In the genomic region with DNA sequence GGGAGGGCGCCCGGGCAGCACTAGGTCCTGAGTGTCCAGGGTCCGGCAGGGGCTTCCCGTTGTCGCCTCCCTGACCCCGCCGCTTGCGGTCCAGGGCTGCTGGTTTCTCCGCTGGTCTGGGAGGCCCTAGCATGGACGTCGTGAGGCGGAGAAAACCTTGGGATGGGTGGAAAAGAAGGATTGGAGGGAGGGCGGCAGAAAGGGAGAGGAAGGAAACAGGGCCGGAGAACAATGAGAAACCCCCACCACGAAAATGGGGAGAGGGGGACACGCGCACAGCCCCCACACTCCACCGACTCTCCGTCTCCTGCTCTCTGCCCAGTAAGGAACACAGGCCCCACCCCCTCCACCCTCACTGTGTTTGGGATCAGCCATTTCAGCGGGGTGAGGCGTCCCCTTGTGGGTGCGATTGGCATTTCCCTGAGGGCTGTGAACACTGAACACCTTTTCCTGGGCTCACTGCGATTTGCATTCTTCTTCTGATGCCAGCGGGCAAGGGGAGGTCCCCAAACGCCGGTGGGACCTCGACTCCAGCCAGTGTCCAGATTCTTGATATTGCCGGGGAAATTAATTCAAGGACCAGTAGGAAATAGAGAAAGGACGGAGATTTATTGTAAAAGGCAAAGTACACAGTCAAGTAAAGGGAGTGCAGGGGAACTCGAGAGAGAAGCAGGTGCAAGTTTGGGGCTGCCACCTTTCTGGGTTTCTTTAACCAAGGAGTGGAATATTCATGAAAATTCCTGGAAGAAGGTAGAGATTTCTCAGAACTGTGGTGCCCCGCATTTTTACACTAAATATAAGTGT, we compare ENCODE assay signal across 1 cellular context.
TF ChIP-seq lines count a peak whose summit lies in the region.

No MANE protein-coding gene starts in this region.

TF ChIP-seq in K562, 482 proteins besides CTCF, POLR2A, EP300 and RAD21 (continues in another document):
- TF ChIP-seq, protein P1, sequence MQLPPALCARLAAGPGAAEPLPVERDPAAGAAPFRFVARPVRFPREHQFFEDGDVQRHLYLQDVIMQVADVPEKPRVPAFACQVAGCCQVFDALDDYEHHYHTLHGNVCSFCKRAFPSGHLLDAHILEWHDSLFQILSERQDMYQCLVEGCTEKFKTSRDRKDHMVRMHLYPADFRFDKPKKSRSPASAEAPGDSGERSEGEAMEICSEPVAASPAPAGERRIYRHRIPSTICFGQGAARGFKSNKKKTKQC (CRISPR knock-in tag; IDR thresholded peaks at IDR 0.05), result peak; percentile 39; the same call in 1 of the 2 replicates
- TF ChIP-seq FOXK2 (conservative IDR thresholded peaks at IDR 0.05 in 1 of 2, IDR thresholded peaks at IDR 0.05 in 1 of 2; ENCODE audit: low read depth in 2 of 2), result peak in 1 of 2 experiments; percentile 14; a peak in 1 of 4 replicates
- no peak for TF ChIP-seq NONO (IDR thresholded peaks at IDR 0.05; ENCODE audit: low read depth in 2 of 2, low read length in 1 of 2)
- 0 out of 4 replicates have a peak, but pooled peaks of 1 of the 2 experiments have one; percentile 52 for TF ChIP-seq KDM4B (IDR thresholded peaks at IDR 0.05; ENCODE audit: borderline replicate concordance in 2 of 2, low read depth in 1 of 2)
- TF ChIP-seq, protein P2, sequence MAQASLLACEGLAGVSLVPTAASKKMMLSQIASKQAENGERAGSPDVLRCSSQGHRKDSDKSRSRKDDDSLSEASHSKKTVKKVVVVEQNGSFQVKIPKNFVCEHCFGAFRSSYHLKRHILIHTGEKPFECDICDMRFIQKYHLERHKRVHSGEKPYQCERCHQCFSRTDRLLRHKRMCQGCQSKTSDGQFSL (CRISPR knock-in tag; IDR thresholded peaks at IDR 0.05), result 0 out of 2 replicates have a peak, but pooled peaks have one; percentile 16
- TF ChIP-seq, protein P2 (tag; IDR thresholded peaks at IDR 0.05), result no peak
- TF ChIP-seq CREM (IDR thresholded peaks at IDR 0.05; ENCODE audit: low read depth), result peak; percentile 55
- no peak for TF ChIP-seq ZNF324 (CRISPR knock-in tag; IDR thresholded peaks at IDR 0.05)
- no peak for TF ChIP-seq ZNF274 (IDR thresholded peaks at IDR 0.05; ENCODE audit: borderline replicate concordance, low read depth, low read length)
- TF ChIP-seq MCM7 (IDR thresholded peaks at IDR 0.05), result no peak
- TF ChIP-seq ZNF24 (IDR thresholded peaks at IDR 0.05), result peak; percentile 49; the same call in 1 of the 2 replicates
- TF ChIP-seq, protein P3, sequence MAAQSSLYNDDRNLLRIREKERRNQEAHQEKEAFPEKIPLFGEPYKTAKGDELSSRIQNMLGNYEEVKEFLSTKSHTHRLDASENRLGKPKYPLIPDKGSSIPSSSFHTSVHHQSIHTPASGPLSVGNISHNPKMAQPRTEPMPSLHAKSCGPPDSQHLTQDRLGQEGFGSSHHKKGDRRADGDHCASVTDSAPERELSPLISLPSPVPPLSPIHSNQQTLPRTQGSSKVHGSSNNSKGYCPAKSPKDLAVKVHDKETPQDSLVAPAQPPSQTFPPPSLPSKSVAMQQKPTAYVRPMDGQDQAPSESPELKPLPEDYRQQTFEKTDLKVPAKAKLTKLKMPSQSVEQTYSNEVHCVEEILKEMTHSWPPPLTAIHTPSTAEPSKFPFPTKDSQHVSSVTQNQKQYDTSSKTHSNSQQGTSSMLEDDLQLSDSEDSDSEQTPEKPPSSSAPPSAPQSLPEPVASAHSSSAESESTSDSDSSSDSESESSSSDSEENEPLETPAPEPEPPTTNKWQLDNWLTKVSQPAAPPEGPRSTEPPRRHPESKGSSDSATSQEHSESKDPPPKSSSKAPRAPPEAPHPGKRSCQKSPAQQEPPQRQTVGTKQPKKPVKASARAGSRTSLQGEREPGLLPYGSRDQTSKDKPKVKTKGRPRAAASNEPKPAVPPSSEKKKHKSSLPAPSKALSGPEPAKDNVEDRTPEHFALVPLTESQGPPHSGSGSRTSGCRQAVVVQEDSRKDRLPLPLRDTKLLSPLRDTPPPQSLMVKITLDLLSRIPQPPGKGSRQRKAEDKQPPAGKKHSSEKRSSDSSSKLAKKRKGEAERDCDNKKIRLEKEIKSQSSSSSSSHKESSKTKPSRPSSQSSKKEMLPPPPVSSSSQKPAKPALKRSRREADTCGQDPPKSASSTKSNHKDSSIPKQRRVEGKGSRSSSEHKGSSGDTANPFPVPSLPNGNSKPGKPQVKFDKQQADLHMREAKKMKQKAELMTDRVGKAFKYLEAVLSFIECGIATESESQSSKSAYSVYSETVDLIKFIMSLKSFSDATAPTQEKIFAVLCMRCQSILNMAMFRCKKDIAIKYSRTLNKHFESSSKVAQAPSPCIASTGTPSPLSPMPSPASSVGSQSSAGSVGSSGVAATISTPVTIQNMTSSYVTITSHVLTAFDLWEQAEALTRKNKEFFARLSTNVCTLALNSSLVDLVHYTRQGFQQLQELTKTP (IDR thresholded peaks at IDR 0.05; ENCODE audit: low read depth in 1 of 2, partially characterized antibody in 2 of 2), result no peak
- no peak for TF ChIP-seq TOE1 (IDR thresholded peaks at IDR 0.05; ENCODE audit: borderline replicate concordance)
- 0 out of 2 replicates have a peak, but pooled peaks have one; percentile 57 for TF ChIP-seq TOE1 (CRISPR knock-in tag; IDR thresholded peaks at IDR 0.05; ENCODE audit: borderline replicate concordance, low read depth)
- TF ChIP-seq, protein P4, sequence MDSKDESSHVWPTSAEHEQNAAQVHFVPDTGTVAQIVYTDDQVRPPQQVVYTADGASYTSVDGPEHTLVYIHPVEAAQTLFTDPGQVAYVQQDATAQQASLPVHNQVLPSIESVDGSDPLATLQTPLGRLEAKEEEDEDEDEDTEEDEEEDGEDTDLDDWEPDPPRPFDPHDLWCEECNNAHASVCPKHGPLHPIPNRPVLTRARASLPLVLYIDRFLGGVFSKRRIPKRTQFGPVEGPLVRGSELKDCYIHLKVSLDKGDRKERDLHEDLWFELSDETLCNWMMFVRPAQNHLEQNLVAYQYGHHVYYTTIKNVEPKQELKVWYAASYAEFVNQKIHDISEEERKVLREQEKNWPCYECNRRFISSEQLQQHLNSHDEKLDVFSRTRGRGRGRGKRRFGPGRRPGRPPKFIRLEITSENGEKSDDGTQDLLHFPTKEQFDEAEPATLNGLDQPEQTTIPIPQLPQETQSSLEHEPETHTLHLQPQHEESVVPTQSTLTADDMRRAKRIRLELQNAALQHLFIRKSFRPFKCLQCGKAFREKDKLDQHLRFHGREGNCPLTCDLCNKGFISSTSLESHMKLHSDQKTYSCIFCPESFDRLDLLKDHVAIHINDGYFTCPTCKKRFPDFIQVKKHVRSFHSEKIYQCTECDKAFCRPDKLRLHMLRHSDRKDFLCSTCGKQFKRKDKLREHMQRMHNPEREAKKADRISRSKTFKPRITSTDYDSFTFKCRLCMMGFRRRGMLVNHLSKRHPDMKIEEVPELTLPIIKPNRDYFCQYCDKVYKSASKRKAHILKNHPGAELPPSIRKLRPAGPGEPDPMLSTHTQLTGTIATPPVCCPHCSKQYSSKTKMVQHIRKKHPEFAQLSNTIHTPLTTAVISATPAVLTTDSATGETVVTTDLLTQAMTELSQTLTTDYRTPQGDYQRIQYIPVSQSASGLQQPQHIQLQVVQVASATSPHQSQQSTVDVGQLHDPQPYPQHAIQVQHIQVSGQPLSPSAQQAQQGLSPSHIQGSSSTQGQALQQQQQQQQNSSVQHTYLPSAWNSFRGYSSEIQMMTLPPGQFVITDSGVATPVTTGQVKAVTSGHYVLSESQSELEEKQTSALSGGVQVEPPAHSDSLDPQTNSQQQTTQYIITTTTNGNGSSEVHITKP (IDR thresholded peaks at IDR 0.05; ENCODE audit: partially characterized antibody), result peak; percentile 63
- no peak for TF ChIP-seq TBL1XR1 (IDR thresholded peaks at IDR 0.05; ENCODE audit: low read length in 2 of 2)
- TF ChIP-seq ZFPM2 (CRISPR knock-in tag; IDR thresholded peaks at IDR 0.05), result no peak
- 0 out of 2 replicates have a peak, but pooled peaks have one; percentile 12 for TF ChIP-seq CBX1 (IDR thresholded peaks at IDR 0.05; ENCODE audit: low read depth)
- 0 out of 2 replicates have a peak, but pooled peaks have one; percentile 57 for TF ChIP-seq JUND (IDR thresholded peaks at IDR 0.05; ENCODE audit: borderline replicate concordance, low read depth, low read length)
- no peak; the same call in 2 of the 3 replicates for TF ChIP-seq JUND (tag; IDR thresholded peaks at IDR 0.05; ENCODE audit: borderline replicate concordance, low read depth, low read length)
- no peak for TF ChIP-seq ZC3H4 (CRISPR knock-in tag; IDR thresholded peaks at IDR 0.05; ENCODE audit: borderline replicate concordance)
- TF ChIP-seq CREB1 (IDR thresholded peaks at IDR 0.05), result no peak
- no peak for TF ChIP-seq CREB1 (CRISPR knock-in tag; IDR thresholded peaks at IDR 0.05)
- no peak for TF ChIP-seq SREBF1 (IDR thresholded peaks at IDR 0.05; ENCODE audit: borderline replicate concordance, low read depth, low read length)
- TF ChIP-seq ARID2 (IDR thresholded peaks at IDR 0.05), result peak; percentile 90
- no peak for TF ChIP-seq ZNF133 (CRISPR knock-in tag; IDR thresholded peaks at IDR 0.05)
- TF ChIP-seq PML (IDR thresholded peaks at IDR 0.05; ENCODE audit: low read length), result no peak
- peak; percentile 32 for TF ChIP-seq NEUROD1 (IDR thresholded peaks at IDR 0.05; ENCODE audit: borderline replicate concordance, low read depth, low read length, partially characterized antibody)
- peak; percentile 59 for TF ChIP-seq RBM39 (optimal IDR thresholded peaks at IDR 0.05; ENCODE audit: low read depth, low read length)
- TF ChIP-seq, protein P5, sequence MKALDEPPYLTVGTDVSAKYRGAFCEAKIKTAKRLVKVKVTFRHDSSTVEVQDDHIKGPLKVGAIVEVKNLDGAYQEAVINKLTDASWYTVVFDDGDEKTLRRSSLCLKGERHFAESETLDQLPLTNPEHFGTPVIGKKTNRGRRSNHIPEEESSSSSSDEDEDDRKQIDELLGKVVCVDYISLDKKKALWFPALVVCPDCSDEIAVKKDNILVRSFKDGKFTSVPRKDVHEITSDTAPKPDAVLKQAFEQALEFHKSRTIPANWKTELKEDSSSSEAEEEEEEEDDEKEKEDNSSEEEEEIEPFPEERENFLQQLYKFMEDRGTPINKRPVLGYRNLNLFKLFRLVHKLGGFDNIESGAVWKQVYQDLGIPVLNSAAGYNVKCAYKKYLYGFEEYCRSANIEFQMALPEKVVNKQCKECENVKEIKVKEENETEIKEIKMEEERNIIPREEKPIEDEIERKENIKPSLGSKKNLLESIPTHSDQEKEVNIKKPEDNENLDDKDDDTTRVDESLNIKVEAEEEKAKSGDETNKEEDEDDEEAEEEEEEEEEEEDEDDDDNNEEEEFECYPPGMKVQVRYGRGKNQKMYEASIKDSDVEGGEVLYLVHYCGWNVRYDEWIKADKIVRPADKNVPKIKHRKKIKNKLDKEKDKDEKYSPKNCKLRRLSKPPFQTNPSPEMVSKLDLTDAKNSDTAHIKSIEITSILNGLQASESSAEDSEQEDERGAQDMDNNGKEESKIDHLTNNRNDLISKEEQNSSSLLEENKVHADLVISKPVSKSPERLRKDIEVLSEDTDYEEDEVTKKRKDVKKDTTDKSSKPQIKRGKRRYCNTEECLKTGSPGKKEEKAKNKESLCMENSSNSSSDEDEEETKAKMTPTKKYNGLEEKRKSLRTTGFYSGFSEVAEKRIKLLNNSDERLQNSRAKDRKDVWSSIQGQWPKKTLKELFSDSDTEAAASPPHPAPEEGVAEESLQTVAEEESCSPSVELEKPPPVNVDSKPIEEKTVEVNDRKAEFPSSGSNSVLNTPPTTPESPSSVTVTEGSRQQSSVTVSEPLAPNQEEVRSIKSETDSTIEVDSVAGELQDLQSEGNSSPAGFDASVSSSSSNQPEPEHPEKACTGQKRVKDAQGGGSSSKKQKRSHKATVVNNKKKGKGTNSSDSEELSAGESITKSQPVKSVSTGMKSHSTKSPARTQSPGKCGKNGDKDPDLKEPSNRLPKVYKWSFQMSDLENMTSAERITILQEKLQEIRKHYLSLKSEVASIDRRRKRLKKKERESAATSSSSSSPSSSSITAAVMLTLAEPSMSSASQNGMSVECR (CRISPR knock-in tag; IDR thresholded peaks at IDR 0.05), result peak; percentile 51; the same call in 1 of the 2 replicates
- TF ChIP-seq ZNF146 (CRISPR knock-in tag; IDR thresholded peaks at IDR 0.05; ENCODE audit: unreplicated experiment), result peak; percentile 33
- peak; percentile 45 to 83; a peak in 1 of 4 replicates for TF ChIP-seq TEAD1 (CRISPR knock-in tag; IDR thresholded peaks at IDR 0.05)
- TF ChIP-seq SRSF3 (IDR thresholded peaks at IDR 0.05; ENCODE audit: insufficient read depth, low read length), result no peak
- TF ChIP-seq ETV1 (tag; conservative IDR thresholded peaks at IDR 0.05; ENCODE audit: low read depth), result no peak
- TF ChIP-seq CXXC5 (CRISPR knock-in tag; IDR thresholded peaks at IDR 0.05), result no peak
- TF ChIP-seq ZNF431 (CRISPR knock-in tag; IDR thresholded peaks at IDR 0.05), result no peak
- no peak for TF ChIP-seq HOXB6 (CRISPR knock-in tag; IDR thresholded peaks at IDR 0.05; ENCODE audit: borderline replicate concordance)
- TF ChIP-seq EHMT2 (IDR thresholded peaks at IDR 0.05), result no peak
- no peak for TF ChIP-seq ZNF79 (CRISPR knock-in tag; IDR thresholded peaks at IDR 0.05; ENCODE audit: low read depth)
- no peak for TF ChIP-seq ZNF408 (CRISPR knock-in tag; IDR thresholded peaks at IDR 0.05; ENCODE audit: low read depth)
- TF ChIP-seq YBX1 (IDR thresholded peaks at IDR 0.05), result no peak
- peak; percentile 9; the same call in 1 of the 2 replicates for TF ChIP-seq ZBTB7A (IDR thresholded peaks at IDR 0.05; ENCODE audit: borderline replicate concordance, control insufficient read depth, low read depth, low read length)
- no peak for TF ChIP-seq HNRNPH1 (optimal IDR thresholded peaks at IDR 0.05; ENCODE audit: low read depth, low read length)
- TF ChIP-seq NUFIP1 (IDR thresholded peaks at IDR 0.05; ENCODE audit: partially characterized antibody), result no peak
- TF ChIP-seq, protein P6, sequence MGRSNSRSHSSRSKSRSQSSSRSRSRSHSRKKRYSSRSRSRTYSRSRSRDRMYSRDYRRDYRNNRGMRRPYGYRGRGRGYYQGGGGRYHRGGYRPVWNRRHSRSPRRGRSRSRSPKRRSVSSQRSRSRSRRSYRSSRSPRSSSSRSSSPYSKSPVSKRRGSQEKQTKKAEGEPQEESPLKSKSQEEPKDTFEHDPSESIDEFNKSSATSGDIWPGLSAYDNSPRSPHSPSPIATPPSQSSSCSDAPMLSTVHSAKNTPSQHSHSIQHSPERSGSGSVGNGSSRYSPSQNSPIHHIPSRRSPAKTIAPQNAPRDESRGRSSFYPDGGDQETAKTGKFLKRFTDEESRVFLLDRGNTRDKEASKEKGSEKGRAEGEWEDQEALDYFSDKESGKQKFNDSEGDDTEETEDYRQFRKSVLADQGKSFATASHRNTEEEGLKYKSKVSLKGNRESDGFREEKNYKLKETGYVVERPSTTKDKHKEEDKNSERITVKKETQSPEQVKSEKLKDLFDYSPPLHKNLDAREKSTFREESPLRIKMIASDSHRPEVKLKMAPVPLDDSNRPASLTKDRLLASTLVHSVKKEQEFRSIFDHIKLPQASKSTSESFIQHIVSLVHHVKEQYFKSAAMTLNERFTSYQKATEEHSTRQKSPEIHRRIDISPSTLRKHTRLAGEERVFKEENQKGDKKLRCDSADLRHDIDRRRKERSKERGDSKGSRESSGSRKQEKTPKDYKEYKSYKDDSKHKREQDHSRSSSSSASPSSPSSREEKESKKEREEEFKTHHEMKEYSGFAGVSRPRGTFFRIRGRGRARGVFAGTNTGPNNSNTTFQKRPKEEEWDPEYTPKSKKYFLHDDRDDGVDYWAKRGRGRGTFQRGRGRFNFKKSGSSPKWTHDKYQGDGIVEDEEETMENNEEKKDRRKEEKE (IDR thresholded peaks at IDR 0.05; ENCODE audit: borderline replicate concordance in 1 of 2, control insufficient read depth in 1 of 2, low read depth in 2 of 2, low read length in 1 of 2), result no peak
- no peak for TF ChIP-seq MAFG (tag; conservative IDR thresholded peaks at IDR 0.05)
- peak; percentile 28; the same call in 1 of the 2 replicates for TF ChIP-seq PHF8 (IDR thresholded peaks at IDR 0.05; ENCODE audit: borderline replicate concordance, low read length)
